In genomic region chr1:56992318-56993136, GRCh38 we compare ENCODE assay signal across 33 cellular contexts. TPM values are rescaled to one million over a fixed set of nuclear protein-coding genes. Genes with fewer than 3 reads are reported as not detected.
"Had no signal": no experiment of that assay in that cellular context is flagged by ENCODE, and none has a peak within 500 bp of the region (broad histone marks: within the 10 kb centered on the region; RNA-seq: fewer than 3 reads in every experiment).

No MANE protein-coding gene starts in this region.

- H3K27me3 ChIP-seq: heart left ventricle, upper lobe of right lung had no signal

- H3K27ac ChIP-seq: heart left ventricle, thoracic aorta, upper lobe of right lung, VCaP had no signal

- FAIRE-seq: endothelial cell of umbilical vein, kidney, small intestine, TTC549 had no signal

- H3K36me3 ChIP-seq: heart left ventricle, thoracic aorta, upper lobe of right lung had no signal

- ATAC-seq: activated T-cell treated with anti-CD3 and anti-CD28 coated beads, Interleukin-2, amount 50 U/mL, for 72 hours; heart left ventricle; left colon; naive thymus-derived CD4-positive, alpha-beta T cell; sciatic nerve; stimulated activated effector memory CD8-positive, alpha-beta T cell treated with anti-CD3 and anti-CD28 coated beads, Interleukin-12 subunit alpha, Interleukin-12 subunit beta, amount 100 ng/mL, for 72 hours; upper lobe of right lung had no signal

- H3K4me1 ChIP-seq: heart left ventricle, upper lobe of right lung had no signal

- H3K4me3 ChIP-seq: heart left ventricle, thoracic aorta, upper lobe of right lung had no signal

- H3K9me3 ChIP-seq: heart left ventricle, thoracic aorta, upper lobe of right lung had no signal

- DNase-seq: activated CD4-positive, alpha-beta T cell treated with anti-CD3 and anti-CD28 coated beads for 4 hours; activated CD4-positive, alpha-beta T cell treated with anti-CD3 and anti-CD28 coated beads, Interleukin-2, amount 50 U/mL, for 4 hours; activated naive CD4-positive, alpha-beta T cell; activated T-cell treated with anti-CD3 and anti-CD28 coated beads for 4 hours; activated T-cell treated with anti-CD3 and anti-CD28 coated beads, Interleukin-2, amount 50 U/mL, for 72 hours; anterior cingulate cortex; caudate nucleus; cortex of kidney; heart left ventricle; hypothalamus; immature natural killer cell; kidney; left colon; midbrain; naive thymus-derived CD4-positive, alpha-beta T cell; occipital lobe; posterior cingulate gyrus; stimulated activated CD4-positive, alpha-beta T cell treated with anti-CD3 and anti-CD28 coated beads, Interleukin-4, amount 100 ng/mL, for 24 hours; T-helper 9 cell; upper lobe of right lung had no signal

RNA-seq across cellular contexts. Expression of gene C8B, which starts 26.7 kb away (rescaled TPM):
- total RNA-seq: activated T-cell treated with anti-CD3 and anti-CD28 coated beads, Interleukin-2, amount 50 U/mL, for 72 hours; chondrocyte; endothelial cell of umbilical vein; fibroblast of lung; fibroblast of villous mesenchyme; heart left ventricle; kidney; left colon; lower leg skin; naive thymus-derived CD4-positive, alpha-beta T cell; neural crest cell; occipital lobe; sciatic nerve; subcutaneous adipose tissue; thoracic aorta; upper lobe of right lung had no signal
